29 cellular contexts compared by ENCODE assay signal in genomic region chr7:124364283-124364682, GRCh38.
"Had no signal": no experiment of that assay in that cellular context is flagged by ENCODE, and none has a peak within 500 bp of the region (broad histone marks: within the 10 kb centered on the region; RNA-seq: fewer than 3 reads in every experiment).

No MANE protein-coding gene starts in this region.

- H3K9ac ChIP-seq: parathyroid adenoma had no signal

- DNase-seq: activated CD4-positive, alpha-beta T cell treated with anti-CD3 and anti-CD28 coated beads for 4 hours; activated CD4-positive, alpha-beta T cell treated with anti-CD3 and anti-CD28 coated beads, Interleukin-2, amount 50 U/mL, for 48 hours; activated CD4-positive, CD25-positive, alpha-beta regulatory T cell; activated CD8-positive, alpha-beta memory T cell treated with anti-CD3 and anti-CD28 coated beads, Interleukin-2, amount 50 U/mL, for 48 hours; activated naive CD4-positive, alpha-beta T cell treated with anti-CD3 and anti-CD28 coated beads for 36 hours; activated naive CD8-positive, alpha-beta T cell treated with anti-CD3 and anti-CD28 coated beads, Interleukin-2, amount 10 ng/mL, durations not matched to agents 7 days and 5 days; activated T-cell treated with anti-CD3 and anti-CD28 coated beads, Interleukin-2, amount 50 U/mL, for 48 hours; amniotic stem cell; colonic mucosa; dorsolateral prefrontal cortex; effector memory CD8-positive, alpha-beta T cell; glutamatergic neuron; hippocampal formation; kidney glomerular epithelial cell; left lung; naive B cell; nucleus accumbens; right cardiac atrium; stimulated activated CD4-positive, alpha-beta T cell treated with anti-CD3 and anti-CD28 coated beads, Interleukin-4, amount 100 ng/mL, for 24 hours; stimulated activated naive CD4-positive, alpha-beta T cell treated with Interleukin-2 at 50 U/mL for 16 hours had no signal

- H3K36me3 ChIP-seq: breast epithelium, colonic mucosa, esophagus muscularis mucosa, left lung, thoracic aorta had no signal

- FAIRE-seq: frontal cortex, TTC549 had no signal

- H3K27me3 Mint-ChIP-seq: activated naive CD8-positive, alpha-beta T cell treated with anti-CD3 and anti-CD28 coated beads, Interleukin-2, amount 10 ng/mL, durations not matched to agents 7 days and 5 days; central memory CD8-positive, alpha-beta T cell; effector memory CD8-positive, alpha-beta T cell; naive B cell; type B pancreatic cell had no signal

- H2AFZ ChIP-seq: parathyroid adenoma had no signal

- ATAC-seq: effector memory CD8-positive, alpha-beta T cell; left lung; right cardiac atrium had no signal

- H3K27ac ChIP-seq: breast epithelium, colonic mucosa, dorsolateral prefrontal cortex, esophagus muscularis mucosa, left lung, parathyroid adenoma, thoracic aorta had no signal

- H3K9me3 ChIP-seq: colonic mucosa, thoracic aorta had no signal

- H3K4me3 Mint-ChIP-seq: activated naive CD4-positive, alpha-beta T cell treated with anti-CD3 and anti-CD28 coated beads for 36 hours; activated naive CD8-positive, alpha-beta T cell treated with anti-CD3 and anti-CD28 coated beads, Interleukin-2, amount 10 ng/mL, durations not matched to agents 7 days and 5 days; central memory CD8-positive, alpha-beta T cell; effector memory CD8-positive, alpha-beta T cell; naive B cell; type B pancreatic cell had no signal

- H3K4me1 ChIP-seq: breast epithelium, colonic mucosa, esophagus muscularis mucosa, left lung, parathyroid adenoma had no signal

- H3K4me3 ChIP-seq: breast epithelium, colonic mucosa, dorsolateral prefrontal cortex, esophagus muscularis mucosa, left lung, lung, thoracic aorta had no signal

- H3K4me1 Mint-ChIP-seq: activated naive CD8-positive, alpha-beta T cell treated with anti-CD3 and anti-CD28 coated beads, Interleukin-2, amount 10 ng/mL, durations not matched to agents 7 days and 5 days; central memory CD8-positive, alpha-beta T cell; naive B cell had no signal

- H3K27me3 ChIP-seq: breast epithelium, colonic mucosa, dorsolateral prefrontal cortex, esophagus muscularis mucosa, left lung had no signal

- H3K36me3 Mint-ChIP-seq: activated naive CD8-positive, alpha-beta T cell treated with anti-CD3 and anti-CD28 coated beads, Interleukin-2, amount 10 ng/mL, durations not matched to agents 7 days and 5 days; naive B cell; type B pancreatic cell had no signal

- H3K79me2 ChIP-seq: parathyroid adenoma had no signal
